In genomic region chr12:51343201-51343600, GRCh38 we compare ENCODE assay signal across 37 cellular contexts. TPM values are rescaled to one million over a fixed set of nuclear protein-coding genes. Genes with fewer than 3 reads are reported as not detected.
"Had no signal": no experiment of that assay in that cellular context is flagged by ENCODE, and none has a peak within 500 bp of the region (broad histone marks: within the 10 kb centered on the region; RNA-seq: fewer than 3 reads in every experiment).

No MANE protein-coding gene starts in this region.

- H3K27ac ChIP-seq: adrenal gland, body of pancreas, breast epithelium, SJCRH30, SK-N-MC, WERI-Rb-1 had no signal

- H3K36me3 ChIP-seq: adrenal gland, breast epithelium, SJCRH30, WERI-Rb-1 had no signal

- H3K27me3 Mint-ChIP-seq: activated CD4-positive, alpha-beta T cell treated with anti-CD3 and anti-CD28 coated beads, Interleukin-2, amount 10 ng/mL, durations not matched to agents 7 days and 5 days; activated naive CD8-positive, alpha-beta T cell treated with anti-CD3 and anti-CD28 coated beads, Interleukin-2, amount 10 ng/mL, durations not matched to agents 7 days and 5 days; activated T-helper 17 cell treated with anti-CD3 and anti-CD28 coated beads, Interleukin-2, amount 50 U/mL, for 72 hours had no signal

- FAIRE-seq: astrocyte had no signal

- H3K36me3 Mint-ChIP-seq: activated naive CD8-positive, alpha-beta T cell treated with anti-CD3 and anti-CD28 coated beads, Interleukin-2, amount 10 ng/mL, durations not matched to agents 7 days and 5 days had no signal

- DNase-seq: activated CD4-positive, alpha-beta T cell treated with anti-CD3 and anti-CD28 coated beads for 1 hour; activated CD4-positive, alpha-beta T cell treated with anti-CD3 and anti-CD28 coated beads, Interleukin-2, amount 10 ng/mL, durations not matched to agents 7 days and 5 days; activated CD4-positive, alpha-beta T cell treated with anti-CD3 and anti-CD28 coated beads, Interleukin-2, amount 50 U/mL, for 48 hours; activated CD4-positive, CD25-positive, alpha-beta regulatory T cell; activated CD8-positive, alpha-beta memory T cell treated with anti-CD3 and anti-CD28 coated beads, Interleukin-2, amount 50 U/mL, for 4 hours; activated CD8-positive, alpha-beta T cell treated with anti-CD3 and anti-CD28 coated beads, Interleukin-2, amount 10 ng/mL, durations not matched to agents 7 days and 5 days; activated effector memory CD4-positive, alpha-beta T cell treated with anti-CD3 and anti-CD28 coated beads, Interleukin-2, amount 50 U/mL, for 16 hours; activated naive CD4-positive, alpha-beta T cell; activated naive CD4-positive, alpha-beta T cell treated with anti-CD3 and anti-CD28 coated beads, Interleukin-2, amount 50 U/mL, for 16 hours; activated naive CD8-positive, alpha-beta T cell treated with anti-CD3 and anti-CD28 coated beads, Interleukin-2, amount 10 ng/mL, durations not matched to agents 7 days and 5 days; activated T-cell treated with anti-CD3 and anti-CD28 coated beads, Interleukin-2, amount 50 U/mL, for 48 hours; adrenal gland; body of pancreas; caudate nucleus; cerebellar nuclear complex; Kasumi-1; KBM-7; MM.1S; MV-4-11; NCI-H1092; NCI-H1436 treated with DMSO at 0.1 percent for 48 hours; NCI-H1694 treated with DMSO at 0.1 percent for 48 hours; NCI-H2029; NCI-H345; NCI-H510A; NCI-H526; NCI-H748 treated with DMSO at 0.1 percent for 48 hours; OCI-M1; SHP77; SJCRH30; T1000; WERI-Rb-1 had no signal

- H3K4me1 ChIP-seq: breast epithelium, SJCRH30 had no signal

- H3K27me3 ChIP-seq: adrenal gland, body of pancreas, breast epithelium, SJCRH30 had no signal

- H3K9me3 ChIP-seq: adrenal gland, body of pancreas, breast epithelium, SJCRH30 had no signal

- ATAC-seq: activated CD8-positive, alpha-beta T cell treated with anti-CD3 and anti-CD28 coated beads, Interleukin-2, amount 10 ng/mL, durations not matched to agents 7 days and 5 days; activated T-helper 17 cell treated with anti-CD3 and anti-CD28 coated beads, Interleukin-2, amount 50 U/mL, for 72 hours; body of pancreas had no signal

- H3K4me3 Mint-ChIP-seq: activated CD4-positive, alpha-beta T cell treated with anti-CD3 and anti-CD28 coated beads, Interleukin-2, amount 10 ng/mL, durations not matched to agents 7 days and 5 days; activated CD8-positive, alpha-beta T cell treated with anti-CD3 and anti-CD28 coated beads, Interleukin-2, amount 10 ng/mL, durations not matched to agents 7 days and 5 days; activated naive CD8-positive, alpha-beta T cell treated with anti-CD3 and anti-CD28 coated beads, Interleukin-2, amount 10 ng/mL, durations not matched to agents 7 days and 5 days; activated T-helper 17 cell treated with anti-CD3 and anti-CD28 coated beads, Interleukin-2, amount 50 U/mL, for 72 hours had no signal

- H3K9me3 Mint-ChIP-seq: activated CD4-positive, alpha-beta T cell treated with anti-CD3 and anti-CD28 coated beads, Interleukin-2, amount 10 ng/mL, durations not matched to agents 7 days and 5 days; activated naive CD8-positive, alpha-beta T cell treated with anti-CD3 and anti-CD28 coated beads, Interleukin-2, amount 10 ng/mL, durations not matched to agents 7 days and 5 days; activated T-helper 17 cell treated with anti-CD3 and anti-CD28 coated beads, Interleukin-2, amount 50 U/mL, for 72 hours had no signal

- H3K4me3 ChIP-seq: adrenal gland, body of pancreas, breast epithelium, SJCRH30, SK-N-MC had no signal

- H3K27ac Mint-ChIP-seq: activated CD4-positive, alpha-beta T cell treated with anti-CD3 and anti-CD28 coated beads, Interleukin-2, amount 10 ng/mL, durations not matched to agents 7 days and 5 days; activated CD8-positive, alpha-beta T cell treated with anti-CD3 and anti-CD28 coated beads, Interleukin-2, amount 10 ng/mL, durations not matched to agents 7 days and 5 days; activated naive CD8-positive, alpha-beta T cell treated with anti-CD3 and anti-CD28 coated beads, Interleukin-2, amount 10 ng/mL, durations not matched to agents 7 days and 5 days; activated T-helper 17 cell treated with anti-CD3 and anti-CD28 coated beads, Interleukin-2, amount 50 U/mL, for 72 hours had no signal

RNA-seq across cellular contexts. Expression of gene CELA1, which starts 3.3 kb away (rescaled TPM):
- total RNA-seq: activated CD4-positive, alpha-beta T cell treated with anti-CD3 and anti-CD28 coated beads, Interleukin-2, amount 10 ng/mL, durations not matched to agents 7 days and 5 days; activated CD8-positive, alpha-beta T cell treated with anti-CD3 and anti-CD28 coated beads, Interleukin-2, amount 10 ng/mL, durations not matched to agents 7 days and 5 days; activated naive CD8-positive, alpha-beta T cell treated with anti-CD3 and anti-CD28 coated beads, Interleukin-2, amount 10 ng/mL, durations not matched to agents 7 days and 5 days; activated T-helper 17 cell treated with anti-CD3 and anti-CD28 coated beads, Interleukin-2, amount 50 U/mL, for 72 hours; astrocyte; body of pancreas; breast epithelium; SJCRH30; T-helper 1 cell treated with Interleukin-12 subunit alpha and Interleukin-12 subunit beta and Interleukin-4 antibody, amounts not matched to agents 30 ng/mL and 1 ng/mL, for 36 hours had no signal

RNA-seq across cellular contexts. Expression of gene BIN2, which starts 19.2 kb away (rescaled TPM):
- total RNA-seq: astrocyte, SJCRH30 had no signal
